2 cellular contexts compared by ENCODE assay signal in the genomic region with DNA sequence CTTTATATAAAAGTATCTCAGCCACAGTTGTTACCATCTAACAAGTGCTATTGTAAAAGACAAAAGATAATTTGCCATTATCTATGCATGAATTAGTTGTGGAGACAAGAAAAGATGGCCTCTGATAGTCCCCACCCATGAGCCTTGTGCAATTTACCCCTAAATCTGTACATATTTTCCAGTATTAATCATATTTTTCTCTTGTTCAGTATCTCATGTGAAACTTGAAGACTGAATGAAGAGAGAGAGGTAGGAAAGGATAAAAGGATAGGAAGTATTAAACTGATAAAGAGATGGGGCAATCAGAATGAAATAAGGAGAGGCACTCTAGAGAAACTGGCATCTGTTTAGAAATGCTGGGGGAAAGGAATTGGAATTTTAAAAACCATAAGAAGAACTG.
TF ChIP-seq lines count a peak whose summit lies in the region.

No MANE protein-coding gene starts in this region.

TF ChIP-seq in HCT116, 20 proteins besides CTCF, POLR2A, EP300 and RAD21:
- TF ChIP-seq SIN3A (IDR thresholded peaks at IDR 0.05; ENCODE audit: low read depth) (no peak), EZH2 (IDR thresholded peaks at IDR 0.05) (no peak), ELF1 (IDR thresholded peaks at IDR 0.05; ENCODE audit: borderline replicate concordance, low read depth) (no peak), CEBPB (IDR thresholded peaks at IDR 0.05; ENCODE audit: low read depth) (peak; percentile 23; the same call in 1 of the 2 replicates), SP1 (IDR thresholded peaks at IDR 0.05; ENCODE audit: low read depth) (no peak), FOSL1 (IDR thresholded peaks at IDR 0.05; ENCODE audit: low read depth) (no peak), TCF7L2 (IDR thresholded peaks at IDR 0.05; ENCODE audit: borderline replicate concordance, extremely low read depth, insufficient read depth, insufficient read length) (no peak)

TF ChIP-seq in GM12878, 131 proteins besides CTCF, POLR2A, EP300 and RAD21:
- TF ChIP-seq, protein P1, sequence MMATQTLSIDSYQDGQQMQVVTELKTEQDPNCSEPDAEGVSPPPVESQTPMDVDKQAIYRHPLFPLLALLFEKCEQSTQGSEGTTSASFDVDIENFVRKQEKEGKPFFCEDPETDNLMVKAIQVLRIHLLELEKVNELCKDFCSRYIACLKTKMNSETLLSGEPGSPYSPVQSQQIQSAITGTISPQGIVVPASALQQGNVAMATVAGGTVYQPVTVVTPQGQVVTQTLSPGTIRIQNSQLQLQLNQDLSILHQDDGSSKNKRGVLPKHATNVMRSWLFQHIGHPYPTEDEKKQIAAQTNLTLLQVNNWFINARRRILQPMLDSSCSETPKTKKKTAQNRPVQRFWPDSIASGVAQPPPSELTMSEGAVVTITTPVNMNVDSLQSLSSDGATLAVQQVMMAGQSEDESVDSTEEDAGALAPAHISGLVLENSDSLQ (IDR thresholded peaks at IDR 0.05), result no peak
- no peak for TF ChIP-seq BHLHE40 (IDR thresholded peaks at IDR 0.05; ENCODE audit: borderline replicate concordance in 1 of 2, low read depth in 2 of 2, low read length in 1 of 2)
- TF ChIP-seq, protein P2, sequence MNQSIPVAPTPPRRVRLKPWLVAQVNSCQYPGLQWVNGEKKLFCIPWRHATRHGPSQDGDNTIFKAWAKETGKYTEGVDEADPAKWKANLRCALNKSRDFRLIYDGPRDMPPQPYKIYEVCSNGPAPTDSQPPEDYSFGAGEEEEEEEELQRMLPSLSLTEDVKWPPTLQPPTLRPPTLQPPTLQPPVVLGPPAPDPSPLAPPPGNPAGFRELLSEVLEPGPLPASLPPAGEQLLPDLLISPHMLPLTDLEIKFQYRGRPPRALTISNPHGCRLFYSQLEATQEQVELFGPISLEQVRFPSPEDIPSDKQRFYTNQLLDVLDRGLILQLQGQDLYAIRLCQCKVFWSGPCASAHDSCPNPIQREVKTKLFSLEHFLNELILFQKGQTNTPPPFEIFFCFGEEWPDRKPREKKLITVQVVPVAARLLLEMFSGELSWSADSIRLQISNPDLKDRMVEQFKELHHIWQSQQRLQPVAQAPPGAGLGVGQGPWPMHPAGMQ (IDR thresholded peaks at IDR 0.05; ENCODE audit: borderline replicate concordance), result no peak
- no peak for TF ChIP-seq POLR2AphosphoS5 (IDR thresholded peaks at IDR 0.05; ENCODE audit: low read length)
- TF ChIP-seq NBN (IDR thresholded peaks at IDR 0.05), result no peak
- TF ChIP-seq STAT1 (conservative IDR thresholded peaks at IDR 0.05), result no peak
- TF ChIP-seq NR2C2 (IDR thresholded peaks at IDR 0.05; ENCODE audit: borderline replicate concordance, control insufficient read depth, insufficient read length, low read depth), result no peak
- TF ChIP-seq ZNF622 (IDR thresholded peaks at IDR 0.05), result no peak
- no peak for TF ChIP-seq NR2C1 (IDR thresholded peaks at IDR 0.05)
- TF ChIP-seq JUNB (IDR thresholded peaks at IDR 0.05), result no peak
- TF ChIP-seq, protein P3, sequence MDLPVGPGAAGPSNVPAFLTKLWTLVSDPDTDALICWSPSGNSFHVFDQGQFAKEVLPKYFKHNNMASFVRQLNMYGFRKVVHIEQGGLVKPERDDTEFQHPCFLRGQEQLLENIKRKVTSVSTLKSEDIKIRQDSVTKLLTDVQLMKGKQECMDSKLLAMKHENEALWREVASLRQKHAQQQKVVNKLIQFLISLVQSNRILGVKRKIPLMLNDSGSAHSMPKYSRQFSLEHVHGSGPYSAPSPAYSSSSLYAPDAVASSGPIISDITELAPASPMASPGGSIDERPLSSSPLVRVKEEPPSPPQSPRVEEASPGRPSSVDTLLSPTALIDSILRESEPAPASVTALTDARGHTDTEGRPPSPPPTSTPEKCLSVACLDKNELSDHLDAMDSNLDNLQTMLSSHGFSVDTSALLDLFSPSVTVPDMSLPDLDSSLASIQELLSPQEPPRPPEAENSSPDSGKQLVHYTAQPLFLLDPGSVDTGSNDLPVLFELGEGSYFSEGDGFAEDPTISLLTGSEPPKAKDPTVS (IDR thresholded peaks at IDR 0.05; ENCODE audit: low read depth, low read length), result no peak
- TF ChIP-seq, protein P4, sequence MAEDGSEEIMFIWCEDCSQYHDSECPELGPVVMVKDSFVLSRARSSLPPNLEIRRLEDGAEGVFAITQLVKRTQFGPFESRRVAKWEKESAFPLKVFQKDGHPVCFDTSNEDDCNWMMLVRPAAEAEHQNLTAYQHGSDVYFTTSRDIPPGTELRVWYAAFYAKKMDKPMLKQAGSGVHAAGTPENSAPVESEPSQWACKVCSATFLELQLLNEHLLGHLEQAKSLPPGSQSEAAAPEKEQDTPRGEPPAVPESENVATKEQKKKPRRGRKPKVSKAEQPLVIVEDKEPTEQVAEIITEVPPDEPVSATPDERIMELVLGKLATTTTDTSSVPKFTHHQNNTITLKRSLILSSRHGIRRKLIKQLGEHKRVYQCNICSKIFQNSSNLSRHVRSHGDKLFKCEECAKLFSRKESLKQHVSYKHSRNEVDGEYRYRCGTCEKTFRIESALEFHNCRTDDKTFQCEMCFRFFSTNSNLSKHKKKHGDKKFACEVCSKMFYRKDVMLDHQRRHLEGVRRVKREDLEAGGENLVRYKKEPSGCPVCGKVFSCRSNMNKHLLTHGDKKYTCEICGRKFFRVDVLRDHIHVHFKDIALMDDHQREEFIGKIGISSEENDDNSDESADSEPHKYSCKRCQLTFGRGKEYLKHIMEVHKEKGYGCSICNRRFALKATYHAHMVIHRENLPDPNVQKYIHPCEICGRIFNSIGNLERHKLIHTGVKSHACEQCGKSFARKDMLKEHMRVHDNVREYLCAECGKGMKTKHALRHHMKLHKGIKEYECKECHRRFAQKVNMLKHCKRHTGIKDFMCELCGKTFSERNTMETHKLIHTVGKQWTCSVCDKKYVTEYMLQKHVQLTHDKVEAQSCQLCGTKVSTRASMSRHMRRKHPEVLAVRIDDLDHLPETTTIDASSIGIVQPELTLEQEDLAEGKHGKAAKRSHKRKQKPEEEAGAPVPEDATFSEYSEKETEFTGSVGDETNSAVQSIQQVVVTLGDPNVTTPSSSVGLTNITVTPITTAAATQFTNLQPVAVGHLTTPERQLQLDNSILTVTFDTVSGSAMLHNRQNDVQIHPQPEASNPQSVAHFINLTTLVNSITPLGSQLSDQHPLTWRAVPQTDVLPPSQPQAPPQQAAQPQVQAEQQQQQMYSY (CRISPR knock-in tag; IDR thresholded peaks at IDR 0.05), result no peak
- no peak for TF ChIP-seq MYB (IDR thresholded peaks at IDR 0.05; ENCODE audit: borderline replicate concordance, low read depth, low read length)
- no peak for TF ChIP-seq PAX8 (IDR thresholded peaks at IDR 0.05)
- TF ChIP-seq, protein P5, sequence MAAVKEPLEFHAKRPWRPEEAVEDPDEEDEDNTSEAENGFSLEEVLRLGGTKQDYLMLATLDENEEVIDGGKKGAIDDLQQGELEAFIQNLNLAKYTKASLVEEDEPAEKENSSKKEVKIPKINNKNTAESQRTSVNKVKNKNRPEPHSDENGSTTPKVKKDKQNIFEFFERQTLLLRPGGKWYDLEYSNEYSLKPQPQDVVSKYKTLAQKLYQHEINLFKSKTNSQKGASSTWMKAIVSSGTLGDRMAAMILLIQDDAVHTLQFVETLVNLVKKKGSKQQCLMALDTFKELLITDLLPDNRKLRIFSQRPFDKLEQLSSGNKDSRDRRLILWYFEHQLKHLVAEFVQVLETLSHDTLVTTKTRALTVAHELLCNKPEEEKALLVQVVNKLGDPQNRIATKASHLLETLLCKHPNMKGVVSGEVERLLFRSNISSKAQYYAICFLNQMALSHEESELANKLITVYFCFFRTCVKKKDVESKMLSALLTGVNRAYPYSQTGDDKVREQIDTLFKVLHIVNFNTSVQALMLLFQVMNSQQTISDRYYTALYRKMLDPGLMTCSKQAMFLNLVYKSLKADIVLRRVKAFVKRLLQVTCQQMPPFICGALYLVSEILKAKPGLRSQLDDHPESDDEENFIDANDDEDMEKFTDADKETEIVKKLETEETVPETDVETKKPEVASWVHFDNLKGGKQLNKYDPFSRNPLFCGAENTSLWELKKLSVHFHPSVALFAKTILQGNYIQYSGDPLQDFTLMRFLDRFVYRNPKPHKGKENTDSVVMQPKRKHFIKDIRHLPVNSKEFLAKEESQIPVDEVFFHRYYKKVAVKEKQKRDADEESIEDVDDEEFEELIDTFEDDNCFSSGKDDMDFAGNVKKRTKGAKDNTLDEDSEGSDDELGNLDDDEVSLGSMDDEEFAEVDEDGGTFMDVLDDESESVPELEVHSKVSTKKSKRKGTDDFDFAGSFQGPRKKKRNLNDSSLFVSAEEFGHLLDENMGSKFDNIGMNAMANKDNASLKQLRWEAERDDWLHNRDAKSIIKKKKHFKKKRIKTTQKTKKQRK (IDR thresholded peaks at IDR 0.05; ENCODE audit: low read depth, low read length), result no peak
- no peak for TF ChIP-seq ZSCAN29 (IDR thresholded peaks at IDR 0.05)
- TF ChIP-seq, protein P6, sequence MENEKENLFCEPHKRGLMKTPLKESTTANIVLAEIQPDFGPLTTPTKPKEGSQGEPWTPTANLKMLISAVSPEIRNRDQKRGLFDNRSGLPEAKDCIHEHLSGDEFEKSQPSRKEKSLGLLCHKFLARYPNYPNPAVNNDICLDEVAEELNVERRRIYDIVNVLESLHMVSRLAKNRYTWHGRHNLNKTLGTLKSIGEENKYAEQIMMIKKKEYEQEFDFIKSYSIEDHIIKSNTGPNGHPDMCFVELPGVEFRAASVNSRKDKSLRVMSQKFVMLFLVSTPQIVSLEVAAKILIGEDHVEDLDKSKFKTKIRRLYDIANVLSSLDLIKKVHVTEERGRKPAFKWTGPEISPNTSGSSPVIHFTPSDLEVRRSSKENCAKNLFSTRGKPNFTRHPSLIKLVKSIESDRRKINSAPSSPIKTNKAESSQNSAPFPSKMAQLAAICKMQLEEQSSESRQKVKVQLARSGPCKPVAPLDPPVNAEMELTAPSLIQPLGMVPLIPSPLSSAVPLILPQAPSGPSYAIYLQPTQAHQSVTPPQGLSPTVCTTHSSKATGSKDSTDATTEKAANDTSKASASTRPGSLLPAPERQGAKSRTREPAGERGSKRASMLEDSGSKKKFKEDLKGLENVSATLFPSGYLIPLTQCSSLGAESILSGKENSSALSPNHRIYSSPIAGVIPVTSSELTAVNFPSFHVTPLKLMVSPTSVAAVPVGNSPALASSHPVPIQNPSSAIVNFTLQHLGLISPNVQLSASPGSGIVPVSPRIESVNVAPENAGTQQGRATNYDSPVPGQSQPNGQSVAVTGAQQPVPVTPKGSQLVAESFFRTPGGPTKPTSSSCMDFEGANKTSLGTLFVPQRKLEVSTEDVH (IDR thresholded peaks at IDR 0.05; ENCODE audit: low read depth, partially characterized antibody), result no peak
- TF ChIP-seq MXI1 (IDR thresholded peaks at IDR 0.05; ENCODE audit: low read depth, low read length), result no peak
